Comparison of ENCODE assay signal across 8 cellular contexts in the genomic region with DNA sequence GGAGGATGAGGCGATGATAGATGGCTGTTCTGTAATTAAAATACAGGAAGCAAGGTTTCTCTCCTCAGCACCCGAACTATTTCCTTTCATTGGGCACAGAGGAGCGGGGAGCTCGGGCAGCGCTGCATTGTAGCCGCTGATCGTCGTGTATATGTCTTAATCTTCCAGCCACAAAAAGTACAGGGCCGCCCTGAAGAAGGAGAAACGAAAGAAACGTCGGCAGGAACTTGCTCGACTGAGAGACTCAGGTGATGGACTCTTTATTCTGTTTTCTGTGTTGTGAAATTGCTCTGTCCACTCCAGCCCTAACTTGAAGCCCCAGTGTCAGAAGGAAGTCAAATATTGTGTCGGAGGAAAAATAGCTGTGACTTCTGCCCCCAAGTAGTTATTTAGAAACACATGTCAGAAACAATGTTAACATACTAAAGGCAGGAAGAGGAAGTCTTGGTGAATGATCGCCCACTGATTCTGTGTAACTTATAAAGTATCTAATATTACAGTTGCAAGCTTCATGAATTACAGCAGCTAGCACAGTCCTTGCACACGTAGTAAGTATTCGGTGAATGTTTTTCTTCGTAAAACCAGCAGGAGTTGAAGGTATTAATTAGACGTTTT. TPM values are rescaled to one million over a fixed set of nuclear protein-coding genes. Genes with fewer than 3 reads are reported as not detected.
DNase-seq lines count a peak whose midpoint lies in the region; ATAC-seq and TF ChIP-seq lines count a peak whose summit lies in the region.

No MANE protein-coding gene starts in this region.

- H3K27ac ChIP-seq in stomach = peak overlapping the region; percentile 82 to 93 (median 88)

- H3K36me3 ChIP-seq in iPS-15b (ENCODE audit: control insufficient read depth, insufficient read depth, low read length) (peaks cover 4% of the 10 kb centered on the region), stomach (peaks cover 0 to 28% (median 16%) of the 10 kb centered on the region in 4 donors)

- intact Hi-C loops in stomach (cut with DNase I; ENCODE audit: low total_unique reads) = no loop called here
- intact Hi-C loops in activated T-helper 1 cell treated with anti-CD3 and anti-CD28 coated beads, Interleukin-12 subunit alpha, Interleukin-12 subunit beta, Interleukin-2, Interleukin-4 antibody, amounts not matched to agents 30 ng/mL and 10 ng/mL and 1 ng/mL, durations not matched to agents 14 hours and 24 hours and 36 hours (cut with micrococcal nuclease) = loop anchor here (1.0 to 10.0 kb wide), 8 partner anchors 9 to 928 kb away; partner anchors contain the start of genes CA5B, PIGA and SYAP1

- TF ChIP-seq POLR2A in stomach (IDR thresholded peaks at IDR 0.05) = no peak

- TF ChIP-seq EP300 in stomach (IDR thresholded peaks at IDR 0.05) = no peak

- peaks cover 24% of the 10 kb centered on the region for H3K4me1 Mint-ChIP-seq in stimulated activated naive CD8-positive, alpha-beta T cell treated with anti-CD3 and anti-CD28 coated beads, Interleukin-15, amount 100 ng/mL, for 72 hours
- H3K4me1 Mint-ChIP-seq in activated T-helper 1 cell treated with anti-CD3 and anti-CD28 coated beads, Interleukin-12 subunit alpha, Interleukin-12 subunit beta, Interleukin-2, Interleukin-4 antibody, amounts not matched to agents 30 ng/mL and 10 ng/mL and 1 ng/mL, durations not matched to agents 14 hours and 24 hours and 36 hours (ENCODE audit: low read depth) = peaks cover 15% of the 10 kb centered on the region

- TF ChIP-seq CTCF in WI38 (IDR thresholded peaks at IDR 0.05; ENCODE audit: low read depth, low read length) (no peak), stomach (IDR thresholded peaks at IDR 0.05) (no peak)

- H3K27me3 ChIP-seq in iPS-15b (ENCODE audit: control insufficient read depth, insufficient read depth, low read length) (no peaks in the 10 kb centered on the region), stomach (no peaks in the 10 kb centered on the region)

- 1 to 6% (median 3%) methylated on average over 19 of the region's 19 CpGs for WGBS in stomach, 5 donors

- peak; percentile 31 for ATAC-seq in stimulated activated naive CD8-positive, alpha-beta T cell treated with anti-CD3 and anti-CD28 coated beads, Interleukin-15, amount 100 ng/mL, for 72 hours
- ATAC-seq in stimulated activated naive CD8-positive, alpha-beta T cell treated with anti-CD3 and anti-CD28 coated beads, Interleukin-15, Interleukin-2, amounts not matched to agents 100 U/mL and 50 U/mL, for 24 hours = no peak
- ATAC-seq in HG03196 (IDR thresholded peaks at IDR 0.05; ENCODE audit: unreplicated experiment) = peak; percentile 19

- peak overlapping the region; percentile 76 for H3K4me3 ChIP-seq in WI38 (ENCODE audit: low read depth, low read length)
- H3K4me3 ChIP-seq in iPS-15b (ENCODE audit: low read depth, low read length) = peak overlapping the region; percentile 85
- peak overlapping the region; percentile 68 to 84 (median 76) for H3K4me3 ChIP-seq in stomach

- no peak overlapping the region for H3K27ac Mint-ChIP-seq in stimulated activated naive CD8-positive, alpha-beta T cell treated with anti-CD3 and anti-CD28 coated beads, Interleukin-15, amount 100 ng/mL, for 72 hours
- H3K27ac Mint-ChIP-seq in activated T-helper 1 cell treated with anti-CD3 and anti-CD28 coated beads, Interleukin-12 subunit alpha, Interleukin-12 subunit beta, Interleukin-2, Interleukin-4 antibody, amounts not matched to agents 30 ng/mL and 10 ng/mL and 1 ng/mL, durations not matched to agents 14 hours and 24 hours and 36 hours = no peak overlapping the region

- peaks cover 6% of the 10 kb centered on the region for H3K36me3 Mint-ChIP-seq in activated T-helper 1 cell treated with anti-CD3 and anti-CD28 coated beads, Interleukin-12 subunit alpha, Interleukin-12 subunit beta, Interleukin-2, Interleukin-4 antibody, amounts not matched to agents 30 ng/mL and 10 ng/mL and 1 ng/mL, durations not matched to agents 14 hours and 24 hours and 36 hours (ENCODE audit: low read depth)

- peak overlapping the region; percentile 76 for H3K9ac ChIP-seq in iPS-15b (ENCODE audit: low read depth, low read length)

- no peaks in the 10 kb centered on the region for H3K9me3 Mint-ChIP-seq in stimulated activated naive CD8-positive, alpha-beta T cell treated with anti-CD3 and anti-CD28 coated beads, Interleukin-15, amount 100 ng/mL, for 72 hours
- H3K9me3 Mint-ChIP-seq in activated T-helper 1 cell treated with anti-CD3 and anti-CD28 coated beads, Interleukin-12 subunit alpha, Interleukin-12 subunit beta, Interleukin-2, Interleukin-4 antibody, amounts not matched to agents 30 ng/mL and 10 ng/mL and 1 ng/mL, durations not matched to agents 14 hours and 24 hours and 36 hours = no peaks in the 10 kb centered on the region

- no peak for DNase-seq in stimulated activated naive CD8-positive, alpha-beta T cell treated with anti-CD3 and anti-CD28 coated beads, Interleukin-15, amount 100 ng/mL, for 72 hours
- no peak for DNase-seq in stimulated activated naive CD8-positive, alpha-beta T cell treated with anti-CD3 and anti-CD28 coated beads, Interleukin-15, Interleukin-2, amounts not matched to agents 100 U/mL and 50 U/mL, for 24 hours
- DNase-seq in stomach = peak; percentile 26
- DNase-seq in activated T-helper 1 cell treated with anti-CD3 and anti-CD28 coated beads, Interleukin-12 subunit alpha, Interleukin-12 subunit beta, Interleukin-2, Interleukin-4 antibody, amounts not matched to agents 30 ng/mL and 10 ng/mL and 1 ng/mL, durations not matched to agents 14 hours and 24 hours and 36 hours (ENCODE audit: low spot score) = no peak
- DNase-seq in effector CD8-positive, alpha-beta T cell (lab: John Stamatoyannopoulos, UW) = no peak

- H3K27me3 Mint-ChIP-seq in stimulated activated naive CD8-positive, alpha-beta T cell treated with anti-CD3 and anti-CD28 coated beads, Interleukin-15, amount 100 ng/mL, for 72 hours = no peaks in the 10 kb centered on the region
- no peaks in the 10 kb centered on the region for H3K27me3 Mint-ChIP-seq in activated T-helper 1 cell treated with anti-CD3 and anti-CD28 coated beads, Interleukin-12 subunit alpha, Interleukin-12 subunit beta, Interleukin-2, Interleukin-4 antibody, amounts not matched to agents 30 ng/mL and 10 ng/mL and 1 ng/mL, durations not matched to agents 14 hours and 24 hours and 36 hours (ENCODE audit: insufficient read depth)

- H3K9me3 ChIP-seq in iPS-15b (ENCODE audit: control insufficient read depth, insufficient read depth, low read length) = no peaks in the 10 kb centered on the region
- H3K9me3 ChIP-seq in stomach = no peaks in the 10 kb centered on the region

- H3K4me1 ChIP-seq in iPS-15b (ENCODE audit: control insufficient read depth, insufficient read depth, low read length) (no peaks in the 10 kb centered on the region), stomach (peaks cover 0 to 44% (median 19%) of the 10 kb centered on the region in 4 donors)

- H3K4me3 Mint-ChIP-seq in stimulated activated naive CD8-positive, alpha-beta T cell treated with anti-CD3 and anti-CD28 coated beads, Interleukin-15, amount 100 ng/mL, for 72 hours = no peak overlapping the region
- no peak overlapping the region for H3K4me3 Mint-ChIP-seq in activated T-helper 1 cell treated with anti-CD3 and anti-CD28 coated beads, Interleukin-12 subunit alpha, Interleukin-12 subunit beta, Interleukin-2, Interleukin-4 antibody, amounts not matched to agents 30 ng/mL and 10 ng/mL and 1 ng/mL, durations not matched to agents 14 hours and 24 hours and 36 hours

RNA-seq across cellular contexts. Expression of gene ZRSR2, which starts 0.6 kb away (rescaled TPM):
- total RNA-seq in stomach = 10 to 100 TPM in 3 of 5 donors, 1 to 10 TPM in 2; 1.4 to 22.0 (median 10.3) TPM
- 10 to 100 TPM; 12.6 to 26.4 (median 15.5) TPM for polyA plus RNA-seq in stomach
- 20.6 and 22.1 TPM in 2 replicates for total RNA-seq in activated T-helper 1 cell treated with anti-CD3 and anti-CD28 coated beads, Interleukin-12 subunit alpha, Interleukin-12 subunit beta, Interleukin-2, Interleukin-4 antibody, amounts not matched to agents 30 ng/mL and 10 ng/mL and 1 ng/mL, durations not matched to agents 14 hours and 24 hours and 36 hours

RNA-seq across cellular contexts. Expression of gene CA5B, which starts 52.8 kb away (rescaled TPM):
- 100 to 1,000 TPM in 1 of 5 donors, 10 to 100 TPM in 3, not detected in 1; 17.6 to 102 (median 26.5) TPM for total RNA-seq in stomach
- 1 to 10 TPM; 1.2 to 1.7 (median 1.3) TPM for polyA plus RNA-seq in stomach
- total RNA-seq in activated T-helper 1 cell treated with anti-CD3 and anti-CD28 coated beads, Interleukin-12 subunit alpha, Interleukin-12 subunit beta, Interleukin-2, Interleukin-4 antibody, amounts not matched to agents 30 ng/mL and 10 ng/mL and 1 ng/mL, durations not matched to agents 14 hours and 24 hours and 36 hours = 3.8 and 6.9 TPM in 2 replicates
